Comparison of ENCODE assay signal across 9 cellular contexts in genomic region chr11:130181295-130182272, GRCh38. TPM values are rescaled to one million over a fixed set of nuclear protein-coding genes. Genes with fewer than 3 reads are reported as not detected.
DNase-seq lines count a peak whose midpoint lies in the region; FAIRE-seq and TF ChIP-seq lines count a peak whose summit lies in the region.
"Had no signal": no experiment of that assay in that cellular context is flagged by ENCODE, and none has a peak within 500 bp of the region (broad histone marks: within the 10 kb centered on the region; RNA-seq: fewer than 3 reads in every experiment).

No MANE protein-coding gene starts in this region.

- H3K4me1 Mint-ChIP-seq in CD14-positive monocyte (peaks cover 45% of the 10 kb centered on the region), HFFc6 (ENCODE audit: low read depth) (peaks cover 20% of the 10 kb centered on the region), neural progenitor cell (peaks cover 14% of the 10 kb centered on the region)
- H3K4me1 Mint-ChIP-seq: activated naive CD8-positive, alpha-beta T cell treated with anti-CD3 and anti-CD28 coated beads, Interleukin-2, amount 10 ng/mL, durations not matched to agents 7 days and 5 days had no signal

- no peak overlapping the region for H3K27ac ChIP-seq in neural progenitor cell
- H3K27ac ChIP-seq in sigmoid colon = peak overlapping the region in 1 of 4 donors; percentile 20
- no peak overlapping the region for H3K27ac ChIP-seq in smooth muscle cell (ENCODE audit: low read depth)

- no peaks in the 10 kb centered on the region for H3F3A ChIP-seq in neural progenitor cell (ENCODE audit: low read depth)
- no peaks in the 10 kb centered on the region for H3F3A ChIP-seq in smooth muscle cell (ENCODE audit: low read depth)

- intact Hi-C loops in CD14-positive monocyte (cut with micrococcal nuclease) = no loop called here
- intact Hi-C loops in sigmoid colon (cut with DNase I) = no loop called here

- no peak overlapping the region for H3K9ac ChIP-seq in neural progenitor cell
- no peak overlapping the region for H3K9ac ChIP-seq in smooth muscle cell (ENCODE audit: low read depth)

- peak in 1 of 2 donors; percentile 16 for TF ChIP-seq POLR2A in sigmoid colon (IDR thresholded peaks at IDR 0.05)

- DNase-seq in CD14-positive monocyte (ENCODE audit: low spot score) = peak; percentile 69
- peak; percentile 71 for DNase-seq in HFFc6
- peak; percentile 71 to 91 for DNase-seq in NCI-H2081 (lab: John Stamatoyannopoulos, UW)
- peak; percentile 91 for DNase-seq in bronchial epithelial cell (ENCODE audit: low read depth)
- DNase-seq in neural progenitor cell (ENCODE audit: low spot score) = no peak
- no peak for DNase-seq in H7
- DNase-seq in sigmoid colon = no peak
- DNase-seq in smooth muscle cell (lab: John Stamatoyannopoulos, UW; ENCODE audit: unreplicated experiment) = no peak
- DNase-seq: activated naive CD8-positive, alpha-beta T cell treated with anti-CD3 and anti-CD28 coated beads, Interleukin-2, amount 10 ng/mL, durations not matched to agents 7 days and 5 days had no signal

- WGBS in sigmoid colon, 2 donors = 13 to 49% methylated on average over 11 of the region's 11 CpGs
- 82% methylated on average over 11 of the region's 11 CpGs for WGBS in smooth muscle cell (ENCODE audit: low lambda C conversion rate)

- peak; percentile 60 for FAIRE-seq in bronchial epithelial cell (lab: Jason Lieb, UNC)

- H3K36me3 ChIP-seq in bronchial epithelial cell (ENCODE audit: control insufficient read depth, insufficient read depth, low read length) = peaks cover 2% of the 10 kb centered on the region
- H3K36me3 ChIP-seq in neural progenitor cell = no peaks in the 10 kb centered on the region
- H3K36me3 ChIP-seq in H7 (replicated peaks; ENCODE audit: control insufficient read depth, insufficient read depth, low read length) = no peaks in the 10 kb centered on the region
- no peaks in the 10 kb centered on the region for H3K36me3 ChIP-seq in sigmoid colon
- no peaks in the 10 kb centered on the region for H3K36me3 ChIP-seq in smooth muscle cell (ENCODE audit: low read depth)

- H4K20me1 ChIP-seq in neural progenitor cell (ENCODE audit: low read depth) (no peaks in the 10 kb centered on the region), smooth muscle cell (ENCODE audit: low read depth) (no peaks in the 10 kb centered on the region)

- no peak overlapping the region for H3K4me2 ChIP-seq in neural progenitor cell
- H3K4me2 ChIP-seq in smooth muscle cell = no peak overlapping the region

- H3K4me3 ChIP-seq in bronchial epithelial cell (ENCODE audit: low read depth, low read length) (no peak overlapping the region), neural progenitor cell (no peak overlapping the region), H7 (ENCODE audit: insufficient read depth, low read depth, low read length) (no peak overlapping the region), sigmoid colon (no peak overlapping the region), smooth muscle cell (no peak overlapping the region)

- H3K4me3 Mint-ChIP-seq in CD14-positive monocyte (no peak overlapping the region), HFFc6 (no peak overlapping the region), neural progenitor cell (no peak overlapping the region)
- H3K4me3 Mint-ChIP-seq: activated naive CD8-positive, alpha-beta T cell treated with anti-CD3 and anti-CD28 coated beads, Interleukin-2, amount 10 ng/mL, durations not matched to agents 7 days and 5 days had no signal

- TF ChIP-seq CTCF in CD14-positive monocyte (IDR thresholded peaks at IDR 0.05) = no peak
- no peak for TF ChIP-seq CTCF in HFFc6 (IDR thresholded peaks at IDR 0.05)
- no peak for TF ChIP-seq CTCF in bronchial epithelial cell (IDR thresholded peaks at IDR 0.05; ENCODE audit: insufficient read depth, low read length, severe bottlenecking)
- TF ChIP-seq CTCF in neural progenitor cell (IDR thresholded peaks at IDR 0.05) = no peak
- no peak for TF ChIP-seq CTCF in sigmoid colon (IDR thresholded peaks at IDR 0.05)
- no peak for TF ChIP-seq CTCF in smooth muscle cell (IDR thresholded peaks at IDR 0.05; ENCODE audit: borderline replicate concordance, insufficient read depth, poor library complexity, severe bottlenecking)

- H3K27ac Mint-ChIP-seq in CD14-positive monocyte (peak overlapping the region; percentile 9 to 94 (median 78)), HFFc6 (no peak overlapping the region; the same call in 1 of the 2 replicates), neural progenitor cell (peak overlapping the region; percentile 42)
- H3K27ac Mint-ChIP-seq: activated naive CD8-positive, alpha-beta T cell treated with anti-CD3 and anti-CD28 coated beads, Interleukin-2, amount 10 ng/mL, durations not matched to agents 7 days and 5 days had no signal

- H3K79me2 ChIP-seq in neural progenitor cell (ENCODE audit: low read depth) (no peaks in the 10 kb centered on the region), smooth muscle cell (ENCODE audit: low read depth) (no peaks in the 10 kb centered on the region)

- no peaks in the 10 kb centered on the region for H3K9me3 ChIP-seq in neural progenitor cell (ENCODE audit: low read depth)
- H3K9me3 ChIP-seq in sigmoid colon = no peaks in the 10 kb centered on the region
- no peaks in the 10 kb centered on the region for H3K9me3 ChIP-seq in smooth muscle cell (replicated peaks; ENCODE audit: low read depth)

- H2AFZ ChIP-seq in neural progenitor cell (replicated peaks) = no peak overlapping the region
- H2AFZ ChIP-seq in smooth muscle cell (ENCODE audit: low read depth) = no peak overlapping the region

- H3K9me3 Mint-ChIP-seq in CD14-positive monocyte = peaks cover 0 to 2% (median 0%) of the 10 kb centered on the region in 7 donors
- no peaks in the 10 kb centered on the region for H3K9me3 Mint-ChIP-seq in HFFc6
- H3K9me3 Mint-ChIP-seq in neural progenitor cell = no peaks in the 10 kb centered on the region
- H3K9me3 Mint-ChIP-seq: activated naive CD8-positive, alpha-beta T cell treated with anti-CD3 and anti-CD28 coated beads, Interleukin-2, amount 10 ng/mL, durations not matched to agents 7 days and 5 days had no signal

- no peaks in the 10 kb centered on the region for H3K27me3 ChIP-seq in bronchial epithelial cell (ENCODE audit: control insufficient read depth, insufficient read depth, low read length)
- H3K27me3 ChIP-seq in neural progenitor cell = no peaks in the 10 kb centered on the region
- no peaks in the 10 kb centered on the region for H3K27me3 ChIP-seq in H7 (ENCODE audit: control insufficient read depth, insufficient read depth, low read length)
- H3K27me3 ChIP-seq in sigmoid colon = no peaks in the 10 kb centered on the region
- H3K27me3 ChIP-seq in smooth muscle cell (ENCODE audit: low read depth) = no peaks in the 10 kb centered on the region

- TF ChIP-seq EP300 in sigmoid colon (IDR thresholded peaks at IDR 0.05) = no peak

- peaks cover 10 to 18% of the 10 kb centered on the region in 2 donors for H3K36me3 Mint-ChIP-seq in CD14-positive monocyte
- no peaks in the 10 kb centered on the region for H3K36me3 Mint-ChIP-seq in HFFc6 (ENCODE audit: low read depth)
- H3K36me3 Mint-ChIP-seq in neural progenitor cell = no peaks in the 10 kb centered on the region
- H3K36me3 Mint-ChIP-seq: activated naive CD8-positive, alpha-beta T cell treated with anti-CD3 and anti-CD28 coated beads, Interleukin-2, amount 10 ng/mL, durations not matched to agents 7 days and 5 days had no signal

- H3K4me1 ChIP-seq in neural progenitor cell (peaks cover 6% of the 10 kb centered on the region), sigmoid colon (no peaks in the 10 kb centered on the region), smooth muscle cell (ENCODE audit: low read depth) (no peaks in the 10 kb centered on the region)

- H3K27me3 Mint-ChIP-seq in CD14-positive monocyte (ENCODE audit: low read depth in 3 of 3) (no peaks in the 10 kb centered on the region), HFFc6 (ENCODE audit: insufficient read depth) (peaks cover 33% of the 10 kb centered on the region), neural progenitor cell (ENCODE audit: insufficient read depth, low read depth) (no peaks in the 10 kb centered on the region)

RNA-seq across cellular contexts. Expression of gene ST14, which starts 22.0 kb away (rescaled TPM):
- polyA plus RNA-seq in CD14-positive monocyte (10 to 100 TPM; 13.3 to 23.6 TPM), sigmoid colon (100 to 1,000 TPM in 2 of 3 donors, 10 to 100 TPM in 1; 51.7 to 324 (median 109) TPM), smooth muscle cell (2.4 and 16.2 TPM in 2 replicates)
- not detected for total RNA-seq in HFFc6 (2021; fragmentation: NEBNext Ultra II Directional; extraction: Animal tissue kit (Norgen Biotek cat#: 25700))
- total RNA-seq in bronchial epithelial cell (79.2 and 105 TPM in 2 replicates), neural progenitor cell (ENCODE audit: low replicate concordance) (1.4 and 2.4 TPM in 2 replicates), sigmoid colon (1 to 10 TPM; 1.8 to 5.1 (median 3.2) TPM), smooth muscle cell (7.7 and 9.4 TPM in 2 replicates)
- total RNA-seq in H7 (2014; rRNA removed; shearing (Covaris generic)) = 4.5 and 4.7 TPM in 2 replicates

Comparison
In these comparisons a context has a peak if more than half of its experiments do, and no peak if none do; other contexts are left out.
1. DNase-seq: peak in CD14-positive monocyte (single experiment), HFFc6 (single experiment), NCI-H2081 (2 of 2) and bronchial epithelial cell (single experiment); none in neural progenitor cell (single experiment), H7 (single experiment), sigmoid colon (single experiment) and smooth muscle cell (single experiment).